Comparison of ENCODE assay signal across 15 cellular contexts in the genomic region with DNA sequence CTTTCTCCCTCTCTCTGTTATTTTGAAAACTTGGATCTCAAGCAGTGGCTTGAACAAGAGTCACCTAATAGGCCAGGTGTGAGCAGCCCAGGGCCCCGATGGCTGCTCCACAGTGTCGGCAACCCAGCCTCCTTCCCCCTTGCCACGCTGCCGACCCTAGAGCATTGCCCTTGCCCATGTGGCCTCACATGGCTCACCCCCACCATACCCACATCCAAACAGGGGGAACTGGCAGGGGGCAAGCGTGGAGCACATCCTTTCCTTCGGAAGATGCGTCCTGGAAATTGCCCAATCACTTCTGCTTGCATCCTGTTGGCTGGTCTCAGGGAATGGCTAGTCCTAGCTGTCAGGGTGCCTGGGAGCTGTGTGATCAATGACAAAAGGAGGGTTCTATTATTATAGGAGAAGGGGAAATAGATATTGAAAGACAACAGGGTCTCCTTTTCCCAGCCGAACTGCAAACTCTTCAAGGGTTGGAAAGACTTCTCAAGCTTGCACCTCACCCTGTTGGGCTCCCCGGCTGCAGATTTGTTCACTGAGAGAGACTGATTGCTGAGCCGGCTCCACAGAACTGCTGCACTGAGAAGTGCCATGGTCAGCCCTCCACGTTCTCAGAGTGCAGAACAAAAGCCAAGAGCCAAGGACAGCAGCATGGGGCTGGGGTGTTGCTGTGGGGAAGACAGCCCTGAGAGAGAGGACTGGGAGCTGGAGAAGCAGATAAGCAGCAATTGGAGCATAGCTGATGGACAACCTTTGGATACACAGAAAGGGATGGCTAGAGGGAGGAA. TPM values are rescaled to one million over a fixed set of nuclear protein-coding genes. Genes with fewer than 3 reads are reported as not detected.
DNase-seq lines count a peak whose midpoint lies in the region; ATAC-seq and TF ChIP-seq lines count a peak whose summit lies in the region.
"Had no signal": no experiment of that assay in that cellular context is flagged by ENCODE, and none has a peak within 500 bp of the region (broad histone marks: within the 10 kb centered on the region; RNA-seq: fewer than 3 reads in every experiment).

No MANE protein-coding gene starts in this region.

- WGBS in sigmoid colon, 2 donors: 86 to 88% methylated on average over 11 of the region's 11 CpGs

- H3K27me3 ChIP-seq in RWPE2 (ENCODE audit: insufficient read depth, poor library complexity, severe bottlenecking) (no peaks in the 10 kb centered on the region), sigmoid colon (peaks cover 0 to 4% (median 0%) of the 10 kb centered on the region in 3 donors)

- TF ChIP-seq POLR2A in sigmoid colon (IDR thresholded peaks at IDR 0.05): no peak

- no peak for TF ChIP-seq CTCF in RWPE2 (IDR thresholded peaks at IDR 0.05; ENCODE audit: poor library complexity, severe bottlenecking)
- TF ChIP-seq CTCF in chondrocyte (IDR thresholded peaks at IDR 0.05): no peak
- TF ChIP-seq CTCF in sigmoid colon (IDR thresholded peaks at IDR 0.05): no peak

- H3K36me3 Mint-ChIP-seq in chondrocyte (ENCODE audit: low read depth): peaks cover 1% of the 10 kb centered on the region
- H3K36me3 Mint-ChIP-seq: CD4-positive, alpha-beta memory T cell had no signal

- DNase-seq in RWPE2 (ENCODE audit: low spot score) (peak; percentile 62), chondrocyte (ENCODE audit: low spot score) (peak; percentile 50), mesenteric fat pad (ENCODE audit: low spot score) (peak; percentile 74), sigmoid colon (peak; percentile 51), AG08395 (ENCODE audit: low spot score) (no peak)
- DNase-seq: BE2C; CD4-positive, alpha-beta memory T cell; DMS153; DMS79 treated with DMSO at 0.1 percent for 48 hours; EL; GM23248 had no signal

- H3K9me3 ChIP-seq in RWPE2 (ENCODE audit: severe bottlenecking): no peaks in the 10 kb centered on the region
- no peaks in the 10 kb centered on the region for H3K9me3 ChIP-seq in sigmoid colon
- H3K9me3 ChIP-seq: BE2C had no signal

- ATAC-seq in RWPE2 (ENCODE audit: low read depth) (no peak), HG03045 (IDR thresholded peaks at IDR 0.05; ENCODE audit: unreplicated experiment) (no peak), HG02759 (IDR thresholded peaks at IDR 0.05; ENCODE audit: unreplicated experiment) (no peak)

- H3K4me1 ChIP-seq in RWPE2 (ENCODE audit: insufficient read depth, poor library complexity, severe bottlenecking): peaks cover 9% of the 10 kb centered on the region
- peaks cover 0 to 9% (median 2%) of the 10 kb centered on the region in 4 donors for H3K4me1 ChIP-seq in sigmoid colon
- H3K4me1 ChIP-seq: BE2C had no signal

- intact Hi-C loops in sigmoid colon (cut with DNase I): no loop called here

- H3K36me3 ChIP-seq in RWPE2 (ENCODE audit: low read depth) (no peaks in the 10 kb centered on the region), sigmoid colon (no peaks in the 10 kb centered on the region)
- H3K36me3 ChIP-seq: BE2C had no signal

- H3K27ac ChIP-seq in RWPE2 (ENCODE audit: poor library complexity, severe bottlenecking): no peak overlapping the region
- no peak overlapping the region for H3K27ac ChIP-seq in sigmoid colon
- H3K27ac ChIP-seq: C4-2B, GM23248, HL-60 had no signal

- no peak for TF ChIP-seq EP300 in sigmoid colon (IDR thresholded peaks at IDR 0.05)

- H3K4me3 Mint-ChIP-seq in chondrocyte (ENCODE audit: unreplicated experiment): no peak overlapping the region
- H3K4me3 Mint-ChIP-seq: CD4-positive, alpha-beta memory T cell had no signal

- H3K9me3 Mint-ChIP-seq in chondrocyte (ENCODE audit: low read depth): no peaks in the 10 kb centered on the region
- H3K9me3 Mint-ChIP-seq: CD4-positive, alpha-beta memory T cell had no signal

- peaks cover 51% of the 10 kb centered on the region for H3K27me3 Mint-ChIP-seq in chondrocyte (ENCODE audit: low read depth)

- H3K4me3 ChIP-seq in RWPE2 (ENCODE audit: severe bottlenecking): no peak overlapping the region
- no peak overlapping the region for H3K4me3 ChIP-seq in sigmoid colon
- H3K4me3 ChIP-seq: GM23248 had no signal

- peaks cover 13% of the 10 kb centered on the region for H3K4me1 Mint-ChIP-seq in chondrocyte (ENCODE audit: low read depth)

- no peak overlapping the region for H3K27ac Mint-ChIP-seq in chondrocyte (ENCODE audit: unreplicated experiment)
- H3K27ac Mint-ChIP-seq: CD4-positive, alpha-beta memory T cell had no signal

RNA-seq across cellular contexts. Expression of gene TIFAB, which starts 8.3 kb away (rescaled TPM):
- total RNA-seq in chondrocyte (not detected in 3 replicates), mesenteric fat pad (not detected), sigmoid colon (not detected)
- polyA plus RNA-seq in sigmoid colon: 1 to 10 TPM in 1 of 3 donors, under 1 TPM in 1, not detected in 1; 0.46 to 1.4 TPM
- total RNA-seq: GM23248 had no signal
- polyA plus RNA-seq: CD4-positive, alpha-beta memory T cell; GM23248 had no signal

RNA-seq across cellular contexts. Expression of gene DCANP1, which starts 13.3 kb away (rescaled TPM):
- total RNA-seq in chondrocyte: not detected in 3 replicates
- not detected for total RNA-seq in mesenteric fat pad
- not detected for total RNA-seq in sigmoid colon
- under 1 TPM in 2 of 3 donors, not detected in 1; 0.13 to 0.46 TPM for polyA plus RNA-seq in sigmoid colon
- total RNA-seq: CD4-positive, alpha-beta memory T cell; GM23248 had no signal
- polyA plus RNA-seq: CD4-positive, alpha-beta memory T cell; GM23248 had no signal
